ENCODE assay signal across 24 cellular contexts in genomic region chr11:69262918-69263735, GRCh38. TPM values are rescaled to one million over a fixed set of nuclear protein-coding genes. Genes with fewer than 3 reads are reported as not detected.
DNase-seq lines count a peak whose midpoint lies in the region; ATAC-seq, FAIRE-seq and TF ChIP-seq lines count a peak whose summit lies in the region.
"Had no signal": no experiment of that assay in that cellular context is flagged by ENCODE, and none has a peak within 500 bp of the region (broad histone marks: within the 10 kb centered on the region; RNA-seq: fewer than 3 reads in every experiment).

No MANE protein-coding gene starts in this region.

- no peak for TF ChIP-seq CTCF in kidney (IDR thresholded peaks at IDR 0.05; ENCODE audit: borderline replicate concordance, extremely low read depth, insufficient read depth)
- no peak for TF ChIP-seq CTCF in type B pancreatic cell (conservative IDR thresholded peaks at IDR 0.05)

- intact Hi-C loops in Right ventricle myocardium inferior (cut with DNase I) (no loop called here), left cardiac atrium (cut with DNase I) (no loop called here), kidney (cut with DNase I) (no loop called here)

- H3K36me3 Mint-ChIP-seq in type B pancreatic cell: no peaks in the 10 kb centered on the region
- H3K36me3 Mint-ChIP-seq: CD4-positive, CD25-positive, alpha-beta regulatory T cell had no signal

- H3K27ac ChIP-seq in kidney (ENCODE audit: low read depth in 2 of 2, low read length in 2 of 2): no peak overlapping the region
- H3K27ac ChIP-seq: BLaER1, PC-9, SJSA1 had no signal

- DNase-seq in Right ventricle myocardium inferior (ENCODE audit: missing footprints) (peak; percentile 3), left cardiac atrium (no peak), HTR-8/SVneo (ENCODE audit: insufficient read length, low spot score) (no peak), kidney (peak; percentile 7), type B pancreatic cell (ENCODE audit: extremely low spot score, unreplicated experiment) (no peak), NCI-H2081 treated with DMSO at 0.1 percent for 48 hours (lab: John Stamatoyannopoulos, UW) (no peak)
- DNase-seq: CD4-positive, CD25-positive, alpha-beta regulatory T cell; KBM-7; MV-4-11; NCI-H1105; NCI-H1436 treated with DMSO at 0.1 percent for 48 hours; NCI-H187 treated with DMSO at 0.1 percent for 48 hours; NCI-H446 treated with DMSO at 0.1 percent for 48 hours; NCI-H526 treated with DMSO at 0.1 percent for 48 hours; PC-9; Right ventricle myocardium superior had no signal

- H3K4me1 Mint-ChIP-seq in type B pancreatic cell (ENCODE audit: unreplicated experiment): peaks cover 19% of the 10 kb centered on the region

- no peaks in the 10 kb centered on the region for H3K36me3 ChIP-seq in kidney (ENCODE audit: control insufficient read depth in 1 of 2, insufficient read depth in 2 of 2, low read length in 2 of 2)
- H3K36me3 ChIP-seq: BLaER1, SJSA1 had no signal

- no peaks in the 10 kb centered on the region for H3K9me3 ChIP-seq in kidney (ENCODE audit: control insufficient read depth in 1 of 2, low read length in 2 of 2)
- H3K9me3 ChIP-seq: BLaER1, SJSA1 had no signal

- H3K9ac ChIP-seq in kidney (ENCODE audit: low read length in 2 of 2): no peak overlapping the region
- H3K9ac ChIP-seq: BLaER1 had no signal

- H3K27me3 Mint-ChIP-seq in type B pancreatic cell: peaks cover under 1% of the 10 kb centered on the region
- H3K27me3 Mint-ChIP-seq: CD4-positive, CD25-positive, alpha-beta regulatory T cell had no signal

- H3K4me3 ChIP-seq in kidney (ENCODE audit: low read length in 2 of 2): no peak overlapping the region
- H3K4me3 ChIP-seq: BLaER1, PC-9, SJSA1 had no signal

- H3K27ac Mint-ChIP-seq in type B pancreatic cell: peak overlapping the region; percentile 55
- H3K27ac Mint-ChIP-seq: CD4-positive, CD25-positive, alpha-beta regulatory T cell had no signal

- peak; percentile 40 for FAIRE-seq in HTR-8/SVneo (lab: Jason Lieb, UNC)
- no peak for FAIRE-seq in kidney (lab: Jason Lieb, UNC)
- FAIRE-seq: A204.1, D721Med, GM19239 had no signal

- ATAC-seq in Right ventricle myocardium inferior (no peak), left cardiac atrium (no peak)
- no peak for ATAC-seq in activated CD4-positive, CD25-positive, alpha-beta regulatory T cell treated with anti-CD3 and anti-CD28 coated beads, Interleukin-2, amount 50 U/mL, for 24 hours
- ATAC-seq: HCT116 had no signal

- H3K9me3 Mint-ChIP-seq in type B pancreatic cell: peaks cover 4% of the 10 kb centered on the region

- H3K4me1 ChIP-seq in kidney (ENCODE audit: control insufficient read depth in 1 of 2, insufficient read depth in 1 of 2, low read depth in 1 of 2, low read length in 2 of 2): no peaks in the 10 kb centered on the region
- H3K4me1 ChIP-seq: SJSA1 had no signal

- no peak overlapping the region for H3K4me3 Mint-ChIP-seq in type B pancreatic cell
- H3K4me3 Mint-ChIP-seq: CD4-positive, CD25-positive, alpha-beta regulatory T cell had no signal

RNA-seq across cellular contexts. Expression of gene MYEOV, which starts 30.8 kb away (rescaled TPM):
- not detected for total RNA-seq in Right ventricle myocardium inferior
- 1 to 10 TPM in 1 of 2 donors, under 1 TPM in 1; 0.16 to 2.9 TPM for total RNA-seq in left cardiac atrium
- total RNA-seq in kidney: 2.6 TPM
- polyA plus RNA-seq in kidney (ENCODE audit: insufficient read depth, low read depth, low replicate concordance): not detected
- 4.1 and 4.3 TPM in 2 replicates for total RNA-seq in type B pancreatic cell (ENCODE audit: low replicate concordance)
- total RNA-seq: MCF 10A, Right ventricle myocardium superior had no signal
- polyA plus RNA-seq: CD4-positive, CD25-positive, alpha-beta regulatory T cell had no signal

Comparison
In these comparisons a context has a peak if more than half of its experiments do, and no peak if none do; other contexts are left out.
1. DNase-seq: peak in Right ventricle myocardium inferior (single experiment) and kidney (single experiment); none in left cardiac atrium (single experiment), HTR-8/SVneo (single experiment), type B pancreatic cell (single experiment) and NCI-H2081 treated with DMSO at 0.1 percent for 48 hours (single experiment).